In genomic region chr9:125600194-125600593, GRCh38 we compare ENCODE assay signal across 24 cellular contexts.
DNase-seq lines count a peak whose midpoint lies in the region; ATAC-seq, FAIRE-seq and TF ChIP-seq lines count a peak whose summit lies in the region.
"Had no signal": no experiment of that assay in that cellular context is flagged by ENCODE, and none has a peak within 500 bp of the region (broad histone marks: within the 10 kb centered on the region; RNA-seq: fewer than 3 reads in every experiment).

No MANE protein-coding gene starts in this region.

- no TSS peak for BruUV-seq in K562 (replicated peaks; lab: Mats Ljungman, UMichigan)

- H3K9me2 ChIP-seq in Loucy (replicated peaks; ENCODE audit: low read depth, low read length) = no peaks in the 10 kb centered on the region

- POLR2A ChIA-PET in K562 (lab: Yijun Ruan, JAX) = no interaction called here

- H3K79me2 ChIP-seq in Loucy (ENCODE audit: insufficient read depth, low read length) (peaks cover 42% of the 10 kb centered on the region), K562 (ENCODE audit: control insufficient read depth, insufficient read depth, low read length) (no peaks in the 10 kb centered on the region)

- TF ChIP-seq EP300 in K562 (IDR thresholded peaks at IDR 0.05; ENCODE audit: low read length) (no peak), transverse colon (IDR thresholded peaks at IDR 0.05; ENCODE audit: low read depth) (no peak)

- in situ Hi-C loops in K562 (cut with MboI) = no loop called here
- in situ Hi-C loops in transverse colon (cut with MboI; ENCODE audit: low pct_ligation_motif_present in 1 of 4, low pct_unique_long_range_greater_than_20kb in 1 of 4, low sequenced_read_pairs in 3 of 4) = no loop called here

- no peak for TF ChIP-seq RAD21 in K562 (CRISPR knock-in tag; conservative IDR thresholded peaks at IDR 0.05 in 1 of 2, IDR thresholded peaks at IDR 0.05 in 1 of 2)
- TF ChIP-seq RAD21 in liver (IDR thresholded peaks at IDR 0.05) = peak; percentile 16 to 29

- 0 out of 2 replicates have a peak, but pooled peaks cover 4% of the 10 kb centered on the region for H3F3A ChIP-seq in Loucy (ENCODE audit: low read depth)

- H3K9me1 ChIP-seq in K562 (ENCODE audit: control insufficient read depth, insufficient read depth, low read length) = no peaks in the 10 kb centered on the region

- ATAC-seq in K562 (no peak), GM21360 (IDR thresholded peaks at IDR 0.05; ENCODE audit: unreplicated experiment) (no peak)
- ATAC-seq: activated CD8-positive, alpha-beta T cell treated with anti-CD3 and anti-CD28 coated beads, Interleukin-2, amount 10 ng/mL, durations not matched to agents 7 days and 5 days; stimulated activated memory B cell treated with anti-CD40 and anti-IgM and Interleukin-4, amounts not matched to agents 10 μg/mL and 1 μg/mL and 100 μg/mL, for 72 hours; WTC11 had no signal

- H3K36me3 ChIP-seq in Loucy (ENCODE audit: insufficient read depth, low read length) (no peaks in the 10 kb centered on the region), K562 (ENCODE audit: control insufficient read depth, insufficient read depth, low read length) (no peaks in the 10 kb centered on the region), liver (ENCODE audit: control insufficient read depth in 4 of 4, insufficient read depth in 3 of 4, low read depth in 1 of 4, low read length in 3 of 4) (no peaks in the 10 kb centered on the region), transverse colon (no peaks in the 10 kb centered on the region)
- H3K36me3 ChIP-seq: brain microvascular endothelial cell had no signal

- peak overlapping the region; percentile 63 for H3K4me2 ChIP-seq in Loucy (ENCODE audit: low read depth, low read length, poor library complexity, severe bottlenecking)
- H3K4me2 ChIP-seq in K562 (ENCODE audit: insufficient read depth, low read length) = no peak overlapping the region

- H3K9me3 ChIP-seq in Loucy (ENCODE audit: insufficient read depth, low read depth, low read length) = no peaks in the 10 kb centered on the region
- no peaks in the 10 kb centered on the region for H3K9me3 ChIP-seq in K562 (replicated peaks; ENCODE audit: control insufficient read depth, insufficient read depth, low read depth, low read length)
- H3K9me3 ChIP-seq in liver (ENCODE audit: control insufficient read depth in 4 of 4, low read length in 3 of 4) = no peaks in the 10 kb centered on the region
- H3K9me3 ChIP-seq in transverse colon = no peaks in the 10 kb centered on the region

- H3K4me1 ChIP-seq in Loucy (ENCODE audit: insufficient read depth, low read length, poor library complexity, severe bottlenecking) (peaks cover 67% of the 10 kb centered on the region), K562 (replicated peaks in 1 of 2; ENCODE audit: control insufficient read depth in 2 of 2, insufficient read depth in 2 of 2, low read length in 2 of 2) (no peaks in the 10 kb centered on the region), liver (ENCODE audit: control insufficient read depth in 4 of 4, insufficient read depth in 4 of 4, low read length in 3 of 4) (peaks cover 1 to 19% (median 14%) of the 10 kb centered on the region in 4 donors), transverse colon (peaks cover 0 to 37% (median 19%) of the 10 kb centered on the region in 4 donors)

- CTCF ChIA-PET in K562 (lab: Yijun Ruan, JAX; ENCODE audit: low intra/inter-chr PET ratio) = no interaction called here

- no peak for DNase-seq in K562 (ENCODE audit: extremely low read depth in 1 of 4, low spot score in 3 of 4)
- DNase-seq in transverse colon = peak; percentile 54
- no peak for DNase-seq in activated CD8-positive, alpha-beta memory T cell treated with anti-CD3 and anti-CD28 coated beads, Interleukin-2, amount 50 U/mL, for 4 hours
- no peak for DNase-seq in SIG-M5 treated with dmso at 0.1 percent for 504 hours (lab: John Stamatoyannopoulos, UW; ENCODE audit: unreplicated experiment)
- DNase-seq: activated CD8-positive, alpha-beta T cell treated with anti-CD3 and anti-CD28 coated beads, Interleukin-2, amount 10 ng/mL, durations not matched to agents 7 days and 5 days; activated naive CD4-positive, alpha-beta T cell treated with anti-CD3 and anti-CD28 coated beads, Interleukin-2, amount 10 ng/mL, durations not matched to agents 7 days and 5 days; activated T-cell treated with anti-CD3 and anti-CD28 coated beads, Interleukin-2, amount 50 U/mL, for 48 hours; brain microvascular endothelial cell; foreskin melanocyte; NCI-H146; NCI-H2171 treated with DMSO at 0.1 percent for 48 hours; NCI-H69; retina; SIG-M5; T-helper 2 cell; trophoblast cell had no signal

- FAIRE-seq in K562 (lab: Jason Lieb, UNC) = peak; percentile 49
- FAIRE-seq: endothelial cell of umbilical vein, GM19239, H1 had no signal

- WGBS in K562 (ENCODE audit: insufficient coverage, low coverage, missing lambda C conversion rate) = 56% methylated on average over 1 of the region's 1 CpG
- 20% methylated on average over 1 of the region's 1 CpG for WGBS in liver
- WGBS in transverse colon (ENCODE audit: low coverage in 1 of 2), 2 donors = 45 to 74% methylated on average over 1 of the region's 1 CpG

- H3K9ac ChIP-seq in Loucy (ENCODE audit: low read depth, low read length, poor library complexity, severe bottlenecking) (peak overlapping the region; percentile 41), K562 (ENCODE audit: insufficient read depth in 1 of 2, low read depth in 2 of 2, low read length in 2 of 2) (no peak overlapping the region), liver (ENCODE audit: low read depth in 1 of 2, low read length in 2 of 2) (no peak overlapping the region)

- H2AFZ ChIP-seq in Loucy (ENCODE audit: low read length) (no peak overlapping the region), K562 (ENCODE audit: low read depth, low read length) (no peak overlapping the region)

- H4K20me1 ChIP-seq in Loucy (ENCODE audit: insufficient read depth, low read length, poor library complexity, severe bottlenecking) = no peaks in the 10 kb centered on the region
- no peaks in the 10 kb centered on the region for H4K20me1 ChIP-seq in K562 (replicated peaks; ENCODE audit: control insufficient read depth, insufficient read depth, low read length)

- no peak for TF ChIP-seq POLR2A in K562 (conservative IDR thresholded peaks at IDR 0.05)
- TF ChIP-seq POLR2A in transverse colon (IDR thresholded peaks at IDR 0.05) = no peak

- H3K27me3 ChIP-seq in Loucy (ENCODE audit: insufficient read depth, low read length, poor library complexity, severe bottlenecking) (no peaks in the 10 kb centered on the region), K562 (ENCODE audit: control insufficient read depth in 2 of 2, insufficient read depth in 2 of 2, low read length in 2 of 2) (no peaks in the 10 kb centered on the region), liver (ENCODE audit: control insufficient read depth in 4 of 4, insufficient read depth in 4 of 4, low read length in 3 of 4) (no peaks in the 10 kb centered on the region), transverse colon (no peaks in the 10 kb centered on the region)
- H3K27me3 ChIP-seq: brain microvascular endothelial cell had no signal

- intact Hi-C loops in K562 (cut with micrococcal nuclease) (no loop called here), transverse colon (cut with DNase I; ENCODE audit: low total_unique reads) (no loop called here)

- H3K4me3 ChIP-seq in Loucy (ENCODE audit: low read length, poor library complexity, severe bottlenecking) (peak overlapping the region; percentile 44), K562 (no peak overlapping the region), liver (ENCODE audit: low read depth in 1 of 3, low read length in 3 of 3) (no peak overlapping the region), transverse colon (no peak overlapping the region)

- no peak overlapping the region for H3K27ac ChIP-seq in K562 (ENCODE audit: extremely low read depth, low read depth, low read length)
- no peak overlapping the region for H3K27ac ChIP-seq in liver (ENCODE audit: low read depth in 1 of 2, low read length in 2 of 2)
- peak overlapping the region; percentile 38 to 69 (median 56) for H3K27ac ChIP-seq in transverse colon
- H3K27ac ChIP-seq: brain microvascular endothelial cell had no signal

- TF ChIP-seq CTCF in Loucy (conservative IDR thresholded peaks at IDR 0.05; ENCODE audit: low read length) (no peak), K562 (IDR thresholded peaks at IDR 0.05 in 2 of 3, conservative IDR thresholded peaks at IDR 0.05 in 1 of 3; ENCODE audit: insufficient read depth in 2 of 3, low read depth in 1 of 3, low read length in 3 of 3) (no peak), liver (IDR thresholded peaks at IDR 0.05; ENCODE audit: low read depth, low read length, missing input control) (no peak), transverse colon (IDR thresholded peaks at IDR 0.05) (no peak)

TF ChIP-seq in K562, 482 proteins besides CTCF, POLR2A, EP300 and RAD21 (continues in another document):
- TF ChIP-seq PATZ1 (CRISPR knock-in tag; IDR thresholded peaks at IDR 0.05; ENCODE audit: borderline replicate concordance) = no peak

TF ChIP-seq in liver, 16 proteins besides CTCF, POLR2A, EP300 and RAD21 (continues in another document):
- TF ChIP-seq RXRA (IDR thresholded peaks at IDR 0.05) = peak; percentile 30 to 50
- peak; percentile 84 to 86 for TF ChIP-seq HNF4A (conservative IDR thresholded peaks at IDR 0.05)
- no peak for TF ChIP-seq ATF3 (IDR thresholded peaks at IDR 0.05)
- peak; percentile 49 to 58 for TF ChIP-seq JUND (IDR thresholded peaks at IDR 0.05)

Comparison
In these comparisons a context has a peak if more than half of its experiments do, and no peak if none do; other contexts are left out.
1. H3K27ac ChIP-seq: peak in transverse colon (4 of 4); none in K562 (single experiment) and liver (0 of 2).